ENCODE assay signal across 7 cellular contexts in genomic region chr4:105725623-105726022, GRCh38.
"Had no signal": no experiment of that assay in that cellular context is flagged by ENCODE, and none has a peak within 500 bp of the region (broad histone marks: within the 10 kb centered on the region; RNA-seq: fewer than 3 reads in every experiment).

No MANE protein-coding gene starts in this region.

- FAIRE-seq: HepG2, HTR-8/SVneo had no signal

- H3K4me3 ChIP-seq: K562 had no signal

- ATAC-seq: HepG2, K562 had no signal

- DNase-seq: IMR-90, KBM-7, KG1 had no signal

- H3K27ac ChIP-seq: HL-60 had no signal
